ENCODE assay signal across 20 cellular contexts in genomic region chr17:37212184-37212583, GRCh38.
DNase-seq lines count a peak whose midpoint lies in the region; ATAC-seq and TF ChIP-seq lines count a peak whose summit lies in the region.
"Had no signal": no experiment of that assay in that cellular context is flagged by ENCODE, and none has a peak within 500 bp of the region (broad histone marks: within the 10 kb centered on the region; RNA-seq: fewer than 3 reads in every experiment).

No MANE protein-coding gene starts in this region.

- no peak for DNase-seq in AG04450 (ENCODE audit: low read depth, low spot score)
- DNase-seq in LNCaP clone FGC (ENCODE audit: low read depth): no peak
- DNase-seq in brain microvascular endothelial cell: no peak
- DNase-seq in kidney epithelial cell (ENCODE audit: low read depth): no peak
- DNase-seq in body of pancreas: no peak
- no peak for DNase-seq in spleen
- no peak for DNase-seq in kidney glomerular epithelial cell (lab: John Stamatoyannopoulos, UW)
- DNase-seq: activated CD8-positive, alpha-beta memory T cell treated with anti-CD3 and anti-CD28 coated beads, Interleukin-2, amount 10 ng/mL, durations not matched to agents 7 days and 5 days; activated naive CD4-positive, alpha-beta T cell; AML-193; central memory CD4-positive, alpha-beta T cell; DMS79; midbrain; NCI-H146; NCI-H69; pancreas; Right ventricle myocardium superior had no signal

- H3K27me3 ChIP-seq in AG04450 (ENCODE audit: control insufficient read depth, insufficient read depth, low read length) (no peaks in the 10 kb centered on the region), brain microvascular endothelial cell (replicated peaks) (no peaks in the 10 kb centered on the region), kidney epithelial cell (ENCODE audit: control insufficient read depth, insufficient read depth, low read length) (no peaks in the 10 kb centered on the region), body of pancreas (no peaks in the 10 kb centered on the region), spleen (replicated peaks in 1 of 7) (no peaks in the 10 kb centered on the region)
- H3K27me3 ChIP-seq: pancreas, tibial nerve had no signal

- H3K4me3 ChIP-seq in AG04450 (ENCODE audit: low read depth, low read length) (no peak overlapping the region), LNCaP clone FGC (ENCODE audit: low read depth, low read length) (no peak overlapping the region), brain microvascular endothelial cell (ENCODE audit: low read depth, low read length) (no peak overlapping the region), kidney epithelial cell (ENCODE audit: low read depth, low read length) (no peak overlapping the region), body of pancreas (no peak overlapping the region), spleen (no peak overlapping the region)
- H3K4me3 ChIP-seq: GM12878, pancreas, tibial nerve had no signal

- intact Hi-C loops in body of pancreas (cut with DNase I): no loop called here
- intact Hi-C loops in spleen (cut with DNase I; ENCODE audit: low total_unique reads): no loop called here

- TF ChIP-seq CTCF in AG04450 (IDR thresholded peaks at IDR 0.05; ENCODE audit: low read depth, low read length) (peak; percentile 45), LNCaP clone FGC (IDR thresholded peaks at IDR 0.05; ENCODE audit: control insufficient read depth, extremely low read depth, insufficient read depth) (0 out of 2 replicates have a peak, but pooled peaks have one; percentile 13), brain microvascular endothelial cell (IDR thresholded peaks at IDR 0.05; ENCODE audit: low read depth, low read length, missing control alignments) (peak; percentile 45), kidney epithelial cell (IDR thresholded peaks at IDR 0.05; ENCODE audit: insufficient read depth, low read length, poor library complexity, severe bottlenecking) (peak; percentile 33), body of pancreas (IDR thresholded peaks at IDR 0.05) (no peak), spleen (IDR thresholded peaks at IDR 0.05 in 8 of 11, conservative IDR thresholded peaks at IDR 0.05 in 3 of 11) (no peak)

- WGBS in body of pancreas, 2 donors: 84 to 88% methylated on average over 2 of the region's 2 CpGs
- 89 to 98% (median 93%) methylated on average over 2 of the region's 2 CpGs for WGBS in spleen, 5 donors

- in situ Hi-C loops in brain microvascular endothelial cell (cut with HindIII; ENCODE audit: low pct_ligation_motif_present, low sequenced_read_pairs): no loop called here

- H3K9me3 ChIP-seq in AG04450 (ENCODE audit: control insufficient read depth, insufficient read depth, low read length) (no peaks in the 10 kb centered on the region), body of pancreas (no peaks in the 10 kb centered on the region), spleen (no peaks in the 10 kb centered on the region)
- H3K9me3 ChIP-seq: pancreas, tibial nerve had no signal

- POLR2A ChIA-PET in AG04450 (lab: Yijun Ruan, JAX): no interaction called here

- H3K27ac ChIP-seq in AG04450 (ENCODE audit: low read depth, low read length) (no peak overlapping the region), brain microvascular endothelial cell (no peak overlapping the region), body of pancreas (no peak overlapping the region), spleen (no peak overlapping the region)
- H3K27ac ChIP-seq: pancreas, tibial nerve had no signal

- H3K4me1 ChIP-seq in body of pancreas (no peaks in the 10 kb centered on the region), spleen (no peaks in the 10 kb centered on the region)
- H3K4me1 ChIP-seq: pancreas, tibial nerve had no signal

- H3K36me3 ChIP-seq in brain microvascular endothelial cell (replicated peaks) (peaks cover 9% of the 10 kb centered on the region), kidney epithelial cell (ENCODE audit: control insufficient read depth, insufficient read depth, low read length) (no peaks in the 10 kb centered on the region), body of pancreas (replicated peaks in 1 of 2; ENCODE audit: insufficient read depth in 1 of 2, low read depth in 2 of 2) (peaks cover 0 to 2% of the 10 kb centered on the region in 2 donors), spleen (peaks cover 0 to 38% (median 4%) of the 10 kb centered on the region in 6 donors)

- TF ChIP-seq POLR2A in body of pancreas (IDR thresholded peaks at IDR 0.05) (no peak), spleen (IDR thresholded peaks at IDR 0.05) (no peak)

- CTCF ChIA-PET in AG04450 (lab: Charles Lee): interaction anchor here (0.6 to 1.7 kb wide), 7 partner anchors 12 to 611 kb away, joined by 3 to 7 read pairs (median 4); partner anchors contain the start of gene MRM1

- ATAC-seq in body of pancreas (no peak), HG03460 (IDR thresholded peaks at IDR 0.05; ENCODE audit: unreplicated experiment) (no peak)
- ATAC-seq: activated CD8-positive, alpha-beta memory T cell treated with anti-CD3 and anti-CD28 coated beads, Interleukin-2, amount 10 ng/mL, durations not matched to agents 7 days and 5 days; GM12878; pancreas had no signal

Comparison
In these comparisons a context has a peak if more than half of its experiments do, and no peak if none do; other contexts are left out.
1. CTCF ChIP-seq: peak in AG04450 (single experiment), LNCaP clone FGC (single experiment), brain microvascular endothelial cell (single experiment) and kidney epithelial cell (single experiment); none in body of pancreas (0 of 7) and spleen (0 of 11).